Comparison of ENCODE assay signal across 11 cellular contexts in the genomic region with DNA sequence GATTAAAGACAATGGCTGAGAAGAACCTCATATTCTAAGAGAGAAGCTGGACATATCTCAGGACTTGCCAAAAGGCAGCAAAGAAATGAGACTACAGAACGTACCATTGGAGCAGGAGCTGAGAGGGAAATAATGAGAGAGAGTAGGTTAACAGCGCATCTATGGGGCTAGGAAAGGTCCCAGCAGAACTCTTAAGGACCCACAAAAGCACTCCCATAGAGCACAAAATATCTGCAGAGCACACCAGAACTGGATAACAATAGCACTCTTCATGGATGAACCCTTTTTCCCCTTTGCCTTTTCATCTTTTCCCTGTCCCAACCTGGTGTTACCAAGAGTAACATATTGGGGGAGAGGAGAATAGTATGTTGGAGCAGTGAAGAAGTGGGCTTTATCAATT.
"Had no signal": no experiment of that assay in that cellular context is flagged by ENCODE, and none has a peak within 500 bp of the region (broad histone marks: within the 10 kb centered on the region; RNA-seq: fewer than 3 reads in every experiment).

No MANE protein-coding gene starts in this region.

- H3K9ac ChIP-seq: GM23248 had no signal

- H3K4me3 Mint-ChIP-seq: GM23338, H9, HFFc6 had no signal

- H3K36me3 ChIP-seq: HAP-1 had no signal

- DNase-seq: GM23248, GOT3, H7, H9, HCEC 1CT, HFFc6 had no signal

- H3K4me2 ChIP-seq: GM23338 had no signal

- H2AFZ ChIP-seq: GM23248, GM23338 had no signal

- ATAC-seq: GM23338, HCT116 had no signal

- H3K9me3 ChIP-seq: HAP-1 had no signal

- H3K4me1 Mint-ChIP-seq: GM23338, H9 had no signal

- H3K9me3 Mint-ChIP-seq: GM23338, H9, HFFc6 had no signal

- H3K27ac Mint-ChIP-seq: GM23338, H9, HFFc6 had no signal

- H3K4me3 ChIP-seq: GM23248, GM23338, HAP-1 had no signal

- H3K27ac ChIP-seq: GM23248 had no signal

- H3K4me1 ChIP-seq: HAP-1 had no signal

- FAIRE-seq: H1, H54 had no signal
